8 cellular contexts compared by ENCODE assay signal in genomic region chr17:62652251-62653001, GRCh38. TPM values are rescaled to one million over a fixed set of nuclear protein-coding genes. Genes with fewer than 3 reads are reported as not detected.
DNase-seq lines count a peak whose midpoint lies in the region; ATAC-seq and TF ChIP-seq lines count a peak whose summit lies in the region.

No MANE protein-coding gene starts in this region.

- no peaks in the 10 kb centered on the region for H3K79me2 ChIP-seq in H9 (ENCODE audit: insufficient read depth, low read length)
- H3K79me2 ChIP-seq in OCI-LY1 (ENCODE audit: insufficient read depth, low read length) = no peaks in the 10 kb centered on the region

- peak overlapping the region; percentile 48 for H3K4me3 ChIP-seq in AG10803 (ENCODE audit: low read length)
- peak overlapping the region; percentile 59 for H3K4me3 ChIP-seq in OCI-LY1 (ENCODE audit: low read depth, low read length, poor library complexity, severe bottlenecking)

- H4K8ac ChIP-seq in H9 (replicated peaks; ENCODE audit: insufficient read length, low read depth, low read length) = no peak overlapping the region

- H2BK15ac ChIP-seq in H9 (ENCODE audit: low read depth, low read length) = no peak overlapping the region

- H3K36me3 Mint-ChIP-seq in H9 (ENCODE audit: insufficient read depth in 1 of 3, low read depth in 3 of 3) (peaks cover 3 to 5% (median 4%) of the 10 kb centered on the region in 3 experiments; a peak in 4 of 7 replicates), progenitor cell of endocrine pancreas (ENCODE audit: insufficient read depth) (no peaks in the 10 kb centered on the region)
- no peaks in the 10 kb centered on the region for H3K36me3 Mint-ChIP-seq in activated naive CD8-positive, alpha-beta T cell

- no peak overlapping the region for H3T11ph ChIP-seq in H9 (ENCODE audit: low read length)

- TF ChIP-seq CTCF in AG10803 (conservative IDR thresholded peaks at IDR 0.05; ENCODE audit: low read length) (no peak), H9 (conservative IDR thresholded peaks at IDR 0.05) (no peak), OCI-LY1 (IDR thresholded peaks at IDR 0.05; ENCODE audit: low read length) (no peak), progenitor cell of endocrine pancreas (IDR thresholded peaks at IDR 0.05; ENCODE audit: unreplicated experiment) (no peak)

- peak overlapping the region; percentile 90 for H3K18ac ChIP-seq in H9 (ENCODE audit: insufficient read length, low read depth, low read length)

- H3K9me3 Mint-ChIP-seq in H9 = no peaks in the 10 kb centered on the region; a peak in 1 of 5 replicates
- no peaks in the 10 kb centered on the region for H3K9me3 Mint-ChIP-seq in activated naive CD8-positive, alpha-beta T cell (ENCODE audit: low read depth)
- H3K9me3 Mint-ChIP-seq in progenitor cell of endocrine pancreas (ENCODE audit: low read depth) = no peaks in the 10 kb centered on the region

- H2BK120ac ChIP-seq in H9 (ENCODE audit: low read depth, low read length, poor library complexity, severe bottlenecking) = peak overlapping the region; percentile 74

- H4K91ac ChIP-seq in H9 (ENCODE audit: insufficient read length, low read depth, low read length) = no peak overlapping the region

- no peak overlapping the region for H3K23ac ChIP-seq in H9 (ENCODE audit: insufficient read length, low read depth, low read length)

- H3K4me1 Mint-ChIP-seq in H9 = peaks cover 22 to 31% of the 10 kb centered on the region in 2 experiments
- H3K4me1 Mint-ChIP-seq in activated naive CD8-positive, alpha-beta T cell (ENCODE audit: low read depth) = peaks cover 21% of the 10 kb centered on the region
- peaks cover 13% of the 10 kb centered on the region for H3K4me1 Mint-ChIP-seq in progenitor cell of endocrine pancreas (ENCODE audit: low read depth)

- H3K27ac Mint-ChIP-seq in H9 (peak overlapping the region in 2 of 3 experiments; percentile 91; a peak in 3 of 7 replicates), progenitor cell of endocrine pancreas (peak overlapping the region; percentile 19)
- H3K27ac Mint-ChIP-seq in activated naive CD8-positive, alpha-beta T cell = peak overlapping the region; percentile 73

- peaks cover 21% of the 10 kb centered on the region for H3K27me3 Mint-ChIP-seq in H9 (ENCODE audit: low read depth)
- H3K27me3 Mint-ChIP-seq in activated naive CD8-positive, alpha-beta T cell = no peaks in the 10 kb centered on the region
- H3K27me3 Mint-ChIP-seq in progenitor cell of endocrine pancreas = peaks cover 16% of the 10 kb centered on the region

- H3K27me3 ChIP-seq in H9 (ENCODE audit: insufficient read depth, low read length) (no peaks in the 10 kb centered on the region; the same call in 1 of the 2 replicates), OCI-LY1 (ENCODE audit: insufficient read depth, low read length) (no peaks in the 10 kb centered on the region)

- no peaks in the 10 kb centered on the region for H3F3A ChIP-seq in OCI-LY1 (ENCODE audit: insufficient read depth, low read length)

- H3K56ac ChIP-seq in H9 (ENCODE audit: insufficient read length, low read depth, low read length) = no peak overlapping the region

- no peak overlapping the region for H2AK5ac ChIP-seq in H9 (ENCODE audit: insufficient read length, low read length)

- H3K4me1 ChIP-seq in H9 (ENCODE audit: insufficient read depth, low read length) (no peaks in the 10 kb centered on the region; the same call in 1 of the 2 replicates), OCI-LY1 (ENCODE audit: insufficient read depth, low read length, severe bottlenecking) (peaks cover 19% of the 10 kb centered on the region)

- peak overlapping the region; percentile 42 for H3K9ac ChIP-seq in H9 (ENCODE audit: extremely low read depth, insufficient read length, low read length)
- peak overlapping the region; percentile 51 for H3K9ac ChIP-seq in OCI-LY1 (ENCODE audit: low read length)

- intact Hi-C loops in left ventricle myocardium superior (cut with micrococcal nuclease) = no loop called here

- WGBS in H9 (ENCODE audit: extremely low coverage, insufficient read length, low lambda C conversion rate) = no CpG with 5 or more reads among the region's 57 CpGs

- H3K36me3 ChIP-seq in OCI-LY1 (ENCODE audit: insufficient read depth, low read length) = no peaks in the 10 kb centered on the region

- H2AFZ ChIP-seq in H9 (ENCODE audit: low read length) (no peak overlapping the region), OCI-LY1 (ENCODE audit: low read length) (no peak overlapping the region)

- peak overlapping the region; percentile 86 for H3K14ac ChIP-seq in H9 (ENCODE audit: insufficient read depth, low read length)

- peak overlapping the region; percentile 50 for H3K4me2 ChIP-seq in H9 (ENCODE audit: insufficient read depth, insufficient read length, low read length)
- peak overlapping the region; percentile 70 for H3K4me2 ChIP-seq in OCI-LY1 (ENCODE audit: low read length)

- H2BK5ac ChIP-seq in H9 (ENCODE audit: insufficient read length, low read length) = no peak overlapping the region

- no peaks in the 10 kb centered on the region for H4K20me1 ChIP-seq in H9 (ENCODE audit: control insufficient read depth, insufficient read depth, insufficient read length)
- no peaks in the 10 kb centered on the region for H4K20me1 ChIP-seq in OCI-LY1 (ENCODE audit: insufficient read depth, low read length)

- H3K4me3 Mint-ChIP-seq in H9 (peak overlapping the region; percentile 73 to 84), progenitor cell of endocrine pancreas (ENCODE audit: low read depth) (peak overlapping the region; percentile 74)
- H3K4me3 Mint-ChIP-seq in activated naive CD8-positive, alpha-beta T cell = peak overlapping the region; percentile 82

- H4K5ac ChIP-seq in H9 (ENCODE audit: insufficient read length, low read depth, low read length) = no peak overlapping the region

- ATAC-seq in left ventricle myocardium superior (peak; percentile 47), HG03432 (IDR thresholded peaks at IDR 0.05; ENCODE audit: unreplicated experiment) (no peak)

- H3K23me2 ChIP-seq in H9 (ENCODE audit: insufficient read length, low read depth, low read length, poor library complexity, severe bottlenecking) = peaks cover 11% of the 10 kb centered on the region

- H3K9me3 ChIP-seq in H9 (ENCODE audit: control insufficient read depth, low read depth, low read length) (no peaks in the 10 kb centered on the region), OCI-LY1 (ENCODE audit: low read length) (no peaks in the 10 kb centered on the region)

- peak overlapping the region; percentile 48 for H2BK12ac ChIP-seq in H9 (ENCODE audit: insufficient read length, low read depth, low read length)

- DNase-seq in AG10803 (ENCODE audit: low read depth) = peak; percentile 85
- DNase-seq in H9 = no peak
- peak; percentile 79 for DNase-seq in left ventricle myocardium superior
- no peak for DNase-seq in progenitor cell of endocrine pancreas (ENCODE audit: low spot score, unreplicated experiment)
- no peak for DNase-seq in NCI-H524 (lab: John Stamatoyannopoulos, UW)

- H3K9me2 ChIP-seq in OCI-LY1 (ENCODE audit: low read depth, low read length) = no peaks in the 10 kb centered on the region

- H3K27ac ChIP-seq in H9 (ENCODE audit: insufficient read length, low read depth, low read length) (no peak overlapping the region), OCI-LY1 (ENCODE audit: low read depth, low read length, poor library complexity, severe bottlenecking) (no peak overlapping the region)

- H3K79me1 ChIP-seq in H9 (ENCODE audit: insufficient read depth, low read depth, low read length, poor library complexity, severe bottlenecking) = no peaks in the 10 kb centered on the region

- peak overlapping the region; percentile 15 for H2BK20ac ChIP-seq in H9 (ENCODE audit: low read depth, low read length, poor library complexity, severe bottlenecking)

- no peak overlapping the region for H3K4ac ChIP-seq in H9 (ENCODE audit: low read depth, low read length)

RNA-seq across cellular contexts. Expression of gene MRC2, which starts 25.0 kb away (rescaled TPM):
- 18.7 and 21.6 TPM in 2 replicates for total RNA-seq in H9 (2021)
- 18.1 TPM for total RNA-seq in left ventricle myocardium superior
- total RNA-seq in progenitor cell of endocrine pancreas = 4.9 and 6.3 TPM in 2 replicates

Comparison
In these comparisons a context has a peak if more than half of its experiments do, and no peak if none do; other contexts are left out.
1. DNase-seq: peak in AG10803 (single experiment) and left ventricle myocardium superior (single experiment); none in H9 (single experiment), progenitor cell of endocrine pancreas (single experiment) and NCI-H524 (0 of 2).
2. H3K27ac Mint-ChIP-seq: peak in every context shown above with its lines; median percentile 91 in H9; 73 in activated naive CD8-positive, alpha-beta T cell; 19 in progenitor cell of endocrine pancreas.
3. Peak in every context shown above with its lines, with median percentiles within 50 percentile points of each other: H3K4me3 Mint-ChIP-seq.